ENCODE assay signal across 16 cellular contexts in genomic region chr6:121503633-121504032, GRCh38.
DNase-seq lines count a peak whose midpoint lies in the region; ATAC-seq, FAIRE-seq and TF ChIP-seq lines count a peak whose summit lies in the region.
"Had no signal": no experiment of that assay in that cellular context is flagged by ENCODE, and none has a peak within 500 bp of the region (broad histone marks: within the 10 kb centered on the region; RNA-seq: fewer than 3 reads in every experiment).

No MANE protein-coding gene starts in this region.

- H3K27me3 Mint-ChIP-seq in T-helper 17 cell: peaks cover 6% of the 10 kb centered on the region
- H3K27me3 Mint-ChIP-seq: CD4-positive, alpha-beta T cell; effector memory CD8-positive, alpha-beta T cell had no signal

- BruUV-seq in PC-9 (replicated peaks; lab: Mats Ljungman, UMichigan): no TSS peak

- peaks cover 5% of the 10 kb centered on the region; the same call in 1 of the 2 replicates for H3K9me2 ChIP-seq in PC-9 (ENCODE audit: insufficient read depth)

- H3K9me3 ChIP-seq in A549 (no peaks in the 10 kb centered on the region), PC-9 (ENCODE audit: insufficient read depth, low read depth) (no peaks in the 10 kb centered on the region), esophagus muscularis mucosa (no peaks in the 10 kb centered on the region), osteoblast (ENCODE audit: low read depth, low read length) (no peaks in the 10 kb centered on the region), T-helper 17 cell (ENCODE audit: control insufficient read depth, low read length, poor library complexity, severe bottlenecking) (no peaks in the 10 kb centered on the region)

- no peak for TF ChIP-seq POLR2A in A549 (IDR thresholded peaks at IDR 0.05; ENCODE audit: low read length)
- TF ChIP-seq POLR2A in esophagus muscularis mucosa (IDR thresholded peaks at IDR 0.05; ENCODE audit: low read depth): no peak

- no peak overlapping the region for H3K27ac Mint-ChIP-seq in T-helper 17 cell
- H3K27ac Mint-ChIP-seq: CD4-positive, alpha-beta T cell; effector memory CD8-positive, alpha-beta T cell; WTC11 had no signal

- TF ChIP-seq EP300 in A549 (IDR thresholded peaks at IDR 0.05) (no peak), esophagus muscularis mucosa (IDR thresholded peaks at IDR 0.05) (no peak)

- H3K4me3 ChIP-seq in A549 (no peak overlapping the region), PC-9 (no peak overlapping the region), esophagus muscularis mucosa (no peak overlapping the region), osteoblast (ENCODE audit: insufficient read depth, low read length) (no peak overlapping the region), dorsolateral prefrontal cortex (no peak overlapping the region)

- CTCF ChIA-PET in A549 (lab: Yijun Ruan, JAX): no interaction called here
- CTCF ChIA-PET in PC-9 (lab: Charles Lee): no interaction called here

- no peak for FAIRE-seq in A549 (lab: Jason Lieb, UNC)
- FAIRE-seq: A204.1 had no signal

- no peaks in the 10 kb centered on the region for H3K79me2 ChIP-seq in PC-9 (ENCODE audit: low read depth)
- H3K79me2 ChIP-seq in osteoblast (ENCODE audit: insufficient read depth, low read length): peaks cover 4% of the 10 kb centered on the region

- no peak overlapping the region for H3K4me3 Mint-ChIP-seq in T-helper 17 cell
- H3K4me3 Mint-ChIP-seq: CD4-positive, alpha-beta T cell; effector memory CD8-positive, alpha-beta T cell; WTC11 had no signal

- no peak for TF ChIP-seq RAD21 in A549 (conservative IDR thresholded peaks at IDR 0.05 in 1 of 2, IDR thresholded peaks at IDR 0.05 in 1 of 2)

- POLR2A ChIA-PET in A549 (lab: Yijun Ruan, JAX): no interaction called here
- POLR2A ChIA-PET in PC-9 (lab: Charles Lee; ENCODE audit: unreplicated experiment): interaction anchor here (0.6 kb wide), 1 partner anchor 543 kb away, joined by 3 read pairs; no protein-coding TSS in a partner anchor

- no peaks in the 10 kb centered on the region for H3K36me3 ChIP-seq in PC-9 (ENCODE audit: low read depth)
- H3K36me3 ChIP-seq in esophagus muscularis mucosa: no peaks in the 10 kb centered on the region
- no peaks in the 10 kb centered on the region for H3K36me3 ChIP-seq in osteoblast (ENCODE audit: insufficient read depth, low read length)

- DNase-seq in A549 (ENCODE audit: low read depth in 1 of 2, low spot score in 1 of 2) (peak in 1 of 2 experiments; percentile 49), PC-9 (no peak), esophagus muscularis mucosa (ENCODE audit: extremely low spot score) (no peak), osteoblast (ENCODE audit: insufficient read length, low spot score, missing footprints) (peak; percentile 4), T-helper 17 cell (no peak), dorsolateral prefrontal cortex (no peak), NCI-H526 (lab: John Stamatoyannopoulos, UW) (no peak)
- DNase-seq in activated CD8-positive, alpha-beta memory T cell treated with anti-CD3 and anti-CD28 coated beads, Interleukin-2, amount 50 U/mL, for 4 hours: no peak
- DNase-seq: activated effector memory CD4-positive, alpha-beta T cell treated with anti-CD3 and anti-CD28 coated beads, Interleukin-2, amount 50 U/mL, for 16 hours; CD4-positive, alpha-beta T cell; effector memory CD8-positive, alpha-beta T cell; GDM1; NCI-H187 treated with DMSO at 0.1 percent for 48 hours; T-helper 1 cell had no signal

- H2AFZ ChIP-seq in PC-9: peak overlapping the region; percentile 6; the same call in 1 of the 2 replicates
- peak overlapping the region; percentile 72 for H2AFZ ChIP-seq in osteoblast (ENCODE audit: low read length)

- H4K20me1 ChIP-seq in PC-9 (ENCODE audit: insufficient read depth) (no peaks in the 10 kb centered on the region), osteoblast (ENCODE audit: insufficient read depth, low read length) (no peaks in the 10 kb centered on the region)

- H3K27ac ChIP-seq in A549: peak overlapping the region; percentile 86 to 90
- no peak overlapping the region for H3K27ac ChIP-seq in PC-9
- peak overlapping the region; percentile 81 to 87 (median 82) for H3K27ac ChIP-seq in esophagus muscularis mucosa (replicated peaks in 1 of 4)
- H3K27ac ChIP-seq in osteoblast (ENCODE audit: low read depth, low read length): peak overlapping the region; percentile 97
- no peak overlapping the region for H3K27ac ChIP-seq in dorsolateral prefrontal cortex

- peak overlapping the region; percentile 71 for H3K4me2 ChIP-seq in A549
- H3K4me2 ChIP-seq in PC-9: no peak overlapping the region
- peak overlapping the region; percentile 56 for H3K4me2 ChIP-seq in osteoblast (ENCODE audit: insufficient read depth, low read length)

- intact Hi-C loops in PC-9 (cut with micrococcal nuclease; ENCODE audit: unreplicated experiment): no loop called here
- intact Hi-C loops in esophagus muscularis mucosa (cut with DNase I): loop anchor here (5.0 kb wide), 1 partner anchor 66 kb away; the partner anchor contains the start of gene GJA1
- intact Hi-C loops in dorsolateral prefrontal cortex (cut with DNase I): no loop called here

- H3F3A ChIP-seq in PC-9 (ENCODE audit: insufficient read depth, low read depth): no peaks in the 10 kb centered on the region

- H3K4me1 Mint-ChIP-seq in T-helper 17 cell: no peaks in the 10 kb centered on the region

- H3K27me3 ChIP-seq in PC-9 (ENCODE audit: insufficient read depth, low read depth) (no peaks in the 10 kb centered on the region), esophagus muscularis mucosa (no peaks in the 10 kb centered on the region), osteoblast (ENCODE audit: insufficient read depth, low read length) (no peaks in the 10 kb centered on the region), dorsolateral prefrontal cortex (peaks cover 0 to 3% (median 0%) of the 10 kb centered on the region in 45 donors)

- 0% methylated on average over 2 of the region's 2 CpGs for WGBS in A549 (ENCODE audit: missing lambda C conversion rate)
- 32% methylated on average over 2 of the region's 2 CpGs for WGBS in esophagus muscularis mucosa

- TF ChIP-seq CTCF in A549 (IDR thresholded peaks at IDR 0.05) (no peak), PC-9 (conservative IDR thresholded peaks at IDR 0.05) (no peak), esophagus muscularis mucosa (IDR thresholded peaks at IDR 0.05) (no peak), osteoblast (IDR thresholded peaks at IDR 0.05; ENCODE audit: extremely low read depth, low read depth, low read length) (no peak), dorsolateral prefrontal cortex (IDR thresholded peaks at IDR 0.05 in 54 of 56, conservative IDR thresholded peaks at IDR 0.05 in 2 of 56; ENCODE audit: low read depth in 1 of 56, partially characterized antibody in 56 of 56) (no peak)

- peaks cover 69% of the 10 kb centered on the region for H3K4me1 ChIP-seq in A549
- peaks cover 6% of the 10 kb centered on the region; the same call in 1 of the 2 replicates for H3K4me1 ChIP-seq in PC-9 (replicated peaks; ENCODE audit: insufficient read depth)
- H3K4me1 ChIP-seq in esophagus muscularis mucosa: peaks cover 13 to 67% (median 38%) of the 10 kb centered on the region in 4 donors
- H3K4me1 ChIP-seq in osteoblast (ENCODE audit: insufficient read depth, low read length): peaks cover 32% of the 10 kb centered on the region

- ATAC-seq in A549: peak; percentile 55 to 56; a peak in 5 of 6 replicates
- no peak for ATAC-seq in T-helper 17 cell
- ATAC-seq: effector memory CD8-positive, alpha-beta T cell; WTC11 had no signal

- no peaks in the 10 kb centered on the region for H3K36me3 Mint-ChIP-seq in T-helper 17 cell (ENCODE audit: low read depth)
- H3K36me3 Mint-ChIP-seq: WTC11 had no signal

TF ChIP-seq in A549, 52 proteins besides CTCF, POLR2A, EP300 and RAD21:
- TF ChIP-seq TFCP2L1 (CRISPR knock-in tag; IDR thresholded peaks at IDR 0.05) (no peak), CHD4 (IDR thresholded peaks at IDR 0.05; ENCODE audit: borderline replicate concordance) (no peak), ELK1 (IDR thresholded peaks at IDR 0.05; ENCODE audit: low read depth, low read length) (no peak), HES2 (IDR thresholded peaks at IDR 0.05) (no peak)
TF ChIP-seq in A549: peak in this region for 0.

Comparison
In these comparisons a context has a peak if more than half of its experiments do, and no peak if none do; other contexts are left out.
1. H3K27ac ChIP-seq: peak in A549 (2 of 2), esophagus muscularis mucosa (4 of 4) and osteoblast (single experiment); none in PC-9 (single experiment) and dorsolateral prefrontal cortex (0 of 59).